Comparison of ENCODE assay signal across 12 cellular contexts in the genomic region with DNA sequence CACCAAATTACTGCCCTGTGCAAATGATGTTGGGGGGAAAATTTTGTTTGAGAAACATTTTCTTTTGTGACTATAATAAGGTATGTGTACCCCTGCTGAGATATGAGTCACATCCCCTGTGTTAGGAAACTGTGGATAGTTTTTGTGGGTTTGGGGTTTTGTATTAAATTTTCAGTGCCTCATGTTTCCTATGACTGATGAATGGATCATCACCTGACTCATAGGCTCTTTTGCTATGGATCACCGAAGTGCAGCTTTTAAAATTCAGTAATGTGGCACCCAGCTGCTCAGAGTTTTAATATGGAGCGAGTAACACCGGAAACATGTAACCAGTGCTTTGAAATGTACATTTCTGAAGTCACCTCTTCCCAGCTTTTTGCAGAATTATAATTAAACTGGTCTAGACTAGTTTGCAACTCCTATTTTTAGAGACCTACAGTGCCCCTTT.
A peak's percentile ranks its signal among the peaks of the same experiment; 100 is the strongest.
DNase-seq lines count a peak whose midpoint lies in the region; ATAC-seq, FAIRE-seq and TF ChIP-seq lines count a peak whose summit lies in the region.
"Had no signal": no experiment of that assay in that cellular context is flagged by ENCODE, and none has a peak within 500 bp of the region (broad histone marks: within the 10 kb centered on the region; RNA-seq: fewer than 3 reads in every experiment).

No MANE protein-coding gene starts in this region.

- peaks cover 10% of the 10 kb centered on the region for H3K4me1 Mint-ChIP-seq in activated CD4-positive, alpha-beta T cell treated with anti-CD3 and anti-CD28 coated beads, Interleukin-2, amount 10 ng/mL, durations not matched to agents 24 days and 14 days
- H3K4me1 Mint-ChIP-seq: activated CD4-positive, alpha-beta T cell treated with anti-CD3 and anti-CD28 coated beads, Interleukin-2, amount 10 ng/mL, durations not matched to agents 7 days and 5 days had no signal

- H3K36me3 ChIP-seq in mammary epithelial cell (ENCODE audit: insufficient read depth, low read length) (no peaks in the 10 kb centered on the region), skeletal muscle satellite cell (ENCODE audit: insufficient read depth, low read length) (no peaks in the 10 kb centered on the region), HepG2 (replicated peaks in 1 of 2; ENCODE audit: control insufficient read depth in 1 of 2, insufficient read depth in 2 of 2, low read length in 2 of 2) (no peaks in the 10 kb centered on the region), left lung (no peaks in the 10 kb centered on the region)
- H3K36me3 ChIP-seq: heart left ventricle had no signal

- in situ Hi-C loops in mammary epithelial cell (cut with MboI; ENCODE audit: low sequenced_read_pairs in 2 of 2) (no loop called here), HepG2 (cut with HindIII; ENCODE audit: extremely low pct_ligation_motif_present, low pct_unique_long_range_greater_than_20kb) (no loop called here)

- H3K27ac ChIP-seq in mammary epithelial cell (ENCODE audit: insufficient read depth, low read depth, low read length): peak overlapping the region; percentile 97
- no peak overlapping the region for H3K27ac ChIP-seq in HepG2 (ENCODE audit: extremely low read length, insufficient read depth, low read length)
- H3K27ac ChIP-seq in left lung: no peak overlapping the region

- 0% methylated on average over 3 of the region's 3 CpGs for WGBS in mammary epithelial cell (ENCODE audit: low coverage, missing lambda C conversion rate)
- WGBS in HepG2 (ENCODE audit: low lambda C conversion rate): 16% methylated on average over 3 of the region's 3 CpGs

- H3K4me3 Mint-ChIP-seq in activated CD4-positive, alpha-beta T cell treated with anti-CD3 and anti-CD28 coated beads, Interleukin-2, amount 10 ng/mL, durations not matched to agents 24 days and 14 days: no peak overlapping the region
- H3K4me3 Mint-ChIP-seq: activated CD4-positive, alpha-beta T cell treated with anti-CD3 and anti-CD28 coated beads, Interleukin-2, amount 10 ng/mL, durations not matched to agents 7 days and 5 days; CD8-positive, alpha-beta T cell had no signal

- dilution Hi-C loops in mammary epithelial cell (cut with HindIII; ENCODE audit: low sequenced_read_pairs): no loop called here

- H3K9me3 Mint-ChIP-seq in activated CD4-positive, alpha-beta T cell treated with anti-CD3 and anti-CD28 coated beads, Interleukin-2, amount 10 ng/mL, durations not matched to agents 24 days and 14 days: peaks cover 4% of the 10 kb centered on the region
- H3K9me3 Mint-ChIP-seq: activated CD4-positive, alpha-beta T cell treated with anti-CD3 and anti-CD28 coated beads, Interleukin-2, amount 10 ng/mL, durations not matched to agents 7 days and 5 days; CD8-positive, alpha-beta T cell had no signal

- H3K9ac ChIP-seq in mammary epithelial cell (ENCODE audit: insufficient read depth, low read length): peak overlapping the region; percentile 55
- peak overlapping the region; percentile 85 for H3K9ac ChIP-seq in skeletal muscle satellite cell (ENCODE audit: low read depth, low read length)
- H3K9ac ChIP-seq in HepG2 (ENCODE audit: insufficient read depth, low read depth, low read length): no peak overlapping the region

- BruUV-seq in mammary epithelial cell (replicated peaks; lab: Mats Ljungman, UMichigan) (no TSS peak), HepG2 (replicated peaks; lab: Mats Ljungman, UMichigan) (no TSS peak)

- H4K20me1 ChIP-seq in mammary epithelial cell (ENCODE audit: insufficient read depth, low read length): no peaks in the 10 kb centered on the region
- H4K20me1 ChIP-seq in HepG2 (ENCODE audit: insufficient read depth, low read length): no peaks in the 10 kb centered on the region

- no peaks in the 10 kb centered on the region for H3K79me2 ChIP-seq in mammary epithelial cell (ENCODE audit: insufficient read depth, low read length)
- no peaks in the 10 kb centered on the region for H3K79me2 ChIP-seq in HepG2 (ENCODE audit: insufficient read depth, low read length)

- H3K4me3 ChIP-seq in mammary epithelial cell (replicated peaks in 1 of 3; ENCODE audit: insufficient read depth in 1 of 3, low read depth in 2 of 3, low read length in 3 of 3) (no peak overlapping the region), skeletal muscle satellite cell (ENCODE audit: low read length) (no peak overlapping the region), HepG2 (replicated peaks in 1 of 3; ENCODE audit: insufficient read depth in 1 of 3, low read depth in 2 of 3, low read length in 3 of 3) (no peak overlapping the region), left lung (no peak overlapping the region)
- H3K4me3 ChIP-seq: heart left ventricle had no signal

- intact Hi-C loops in activated CD4-positive, alpha-beta T cell treated with anti-CD3 and anti-CD28 coated beads, Interleukin-2, amount 10 ng/mL, durations not matched to agents 24 days and 14 days (cut with micrococcal nuclease): loop anchor here (1.0 to 5.0 kb wide), 3 partner anchors 10 to 100 kb away; no protein-coding TSS in a partner anchor
- intact Hi-C loops in mammary epithelial cell (cut with micrococcal nuclease): loop anchor here (1.0 kb wide), 3 partner anchors 13 to 55 kb away; no protein-coding TSS in a partner anchor
- intact Hi-C loops in HepG2 (cut with micrococcal nuclease; ENCODE audit: unreplicated experiment): no loop called here
- intact Hi-C loops in left lung (cut with DNase I): no loop called here

- no peak for TF ChIP-seq RAD21 in HepG2 (CRISPR knock-in tag; IDR thresholded peaks at IDR 0.05)

- no peak for TF ChIP-seq EP300 in HepG2 (IDR thresholded peaks at IDR 0.05; ENCODE audit: low read depth in 2 of 2, low read length in 2 of 2)
- no peak for TF ChIP-seq EP300 in HepG2 (CRISPR knock-in tag; IDR thresholded peaks at IDR 0.05; ENCODE audit: borderline replicate concordance)

- H3K27me3 Mint-ChIP-seq in activated CD4-positive, alpha-beta T cell treated with anti-CD3 and anti-CD28 coated beads, Interleukin-2, amount 10 ng/mL, durations not matched to agents 24 days and 14 days: peaks cover 7% of the 10 kb centered on the region

- peak overlapping the region; percentile 10 for H3K27ac Mint-ChIP-seq in activated CD4-positive, alpha-beta T cell treated with anti-CD3 and anti-CD28 coated beads, Interleukin-2, amount 10 ng/mL, durations not matched to agents 24 days and 14 days
- H3K27ac Mint-ChIP-seq: activated CD4-positive, alpha-beta T cell treated with anti-CD3 and anti-CD28 coated beads, Interleukin-2, amount 10 ng/mL, durations not matched to agents 7 days and 5 days; CD8-positive, alpha-beta T cell had no signal

- H3K36me3 Mint-ChIP-seq in activated CD4-positive, alpha-beta T cell treated with anti-CD3 and anti-CD28 coated beads, Interleukin-2, amount 10 ng/mL, durations not matched to agents 24 days and 14 days (ENCODE audit: low read depth): no peaks in the 10 kb centered on the region
- H3K36me3 Mint-ChIP-seq: CD8-positive, alpha-beta T cell had no signal

- POLR2A ChIA-PET in HepG2 (lab: Yijun Ruan, JAX): no interaction called here

- no peak for TF ChIP-seq CTCF in mammary epithelial cell (conservative IDR thresholded peaks at IDR 0.05 in 1 of 2, IDR thresholded peaks at IDR 0.05 in 1 of 2; ENCODE audit: extremely low read depth in 1 of 2, insufficient read depth in 1 of 2, low read depth in 1 of 2, low read length in 2 of 2)
- TF ChIP-seq CTCF in HepG2 (CRISPR knock-in tag; IDR thresholded peaks at IDR 0.05): no peak
- no peak for TF ChIP-seq CTCF in left lung (IDR thresholded peaks at IDR 0.05)

- DNase-seq in activated CD4-positive, alpha-beta T cell treated with anti-CD3 and anti-CD28 coated beads, Interleukin-2, amount 10 ng/mL, durations not matched to agents 24 days and 14 days: no peak
- DNase-seq in activated CD4-positive, alpha-beta T cell treated with anti-CD3 and anti-CD28 coated beads, Interleukin-2, amount 50 U/mL, for 4 hours: no peak
- DNase-seq in NCI-H460 (ENCODE audit: extremely low read depth, low read depth) (peak; percentile 53), mammary epithelial cell (peak; percentile 98), HepG2 (ENCODE audit: low spot score) (no peak), left lung (no peak)
- DNase-seq: activated CD4-positive, alpha-beta T cell treated with anti-CD3 and anti-CD28 coated beads, Interleukin-2, amount 10 ng/mL, durations not matched to agents 7 days and 5 days; CD8-positive, alpha-beta T cell; heart left ventricle; NCI-H1417 had no signal

- no peak for TF ChIP-seq POLR2A in HepG2 (IDR thresholded peaks at IDR 0.05; ENCODE audit: insufficient read depth in 1 of 2, low read depth in 2 of 2, low read length in 2 of 2)

- H3K9me3 ChIP-seq in mammary epithelial cell (replicated peaks; ENCODE audit: insufficient read depth, low read length) (no peaks in the 10 kb centered on the region), skeletal muscle satellite cell (replicated peaks; ENCODE audit: low read length) (no peaks in the 10 kb centered on the region), HepG2 (ENCODE audit: low read length) (no peaks in the 10 kb centered on the region), left lung (no peaks in the 10 kb centered on the region)
- H3K9me3 ChIP-seq: heart left ventricle had no signal

- peaks cover 31% of the 10 kb centered on the region for H3K4me1 ChIP-seq in mammary epithelial cell (ENCODE audit: insufficient read depth, low read length)
- peaks cover 48% of the 10 kb centered on the region for H3K4me1 ChIP-seq in skeletal muscle satellite cell (ENCODE audit: control insufficient read depth, insufficient read depth, low read length)
- H3K4me1 ChIP-seq in HepG2 (ENCODE audit: insufficient read depth, low read length): no peaks in the 10 kb centered on the region
- no peaks in the 10 kb centered on the region for H3K4me1 ChIP-seq in left lung
- H3K4me1 ChIP-seq: heart left ventricle had no signal

- H3K27me3 ChIP-seq in mammary epithelial cell (ENCODE audit: insufficient read depth, low read length) (no peaks in the 10 kb centered on the region), skeletal muscle satellite cell (ENCODE audit: control insufficient read depth, insufficient read depth, low read length) (no peaks in the 10 kb centered on the region), HepG2 (ENCODE audit: control insufficient read depth in 1 of 2, insufficient read depth in 2 of 2, low read length in 2 of 2) (no peaks in the 10 kb centered on the region; a peak in 1 of 5 replicates), left lung (peaks cover 22 to 33% of the 10 kb centered on the region in 2 donors)

- no peak overlapping the region for H2AFZ ChIP-seq in mammary epithelial cell (ENCODE audit: low read depth, low read length)
- H2AFZ ChIP-seq in HepG2 (ENCODE audit: low read length): no peak overlapping the region

- ATAC-seq in HepG2 (no peak), left lung (no peak), GM19035 (IDR thresholded peaks at IDR 0.05; ENCODE audit: unreplicated experiment) (no peak)
- ATAC-seq: CD8-positive, alpha-beta T cell had no signal

- H3K4me2 ChIP-seq in mammary epithelial cell (ENCODE audit: insufficient read depth, low read depth, low read length) (no peak overlapping the region), skeletal muscle satellite cell (ENCODE audit: low read length) (peak overlapping the region; percentile 24), HepG2 (ENCODE audit: low read depth, low read length) (no peak overlapping the region)

- CTCF ChIA-PET in mammary epithelial cell (lab: Charles Lee; ENCODE audit: low non-redundant PET) (no interaction called here), HepG2 (lab: Yijun Ruan, JAX; ENCODE audit: low intra/inter-chr PET ratio, low total read pairs) (no interaction called here)

- FAIRE-seq in HepG2 (lab: Jason Lieb, UNC): no peak

TF ChIP-seq in HepG2, 621 proteins besides CTCF, POLR2A, EP300 and RAD21 (continues in another document):
- no peak for TF ChIP-seq ZMYM4 (CRISPR knock-in tag; IDR thresholded peaks at IDR 0.05)

Comparison
In these comparisons a context has a peak if more than half of its experiments do, and no peak if none do; other contexts are left out.
1. DNase-seq: peak in NCI-H460 (single experiment) and mammary epithelial cell (single experiment); none in activated CD4-positive, alpha-beta T cell treated with anti-CD3 and anti-CD28 coated beads, Interleukin-2, amount 10 ng/mL, durations not matched to agents 24 days and 14 days (single experiment), activated CD4-positive, alpha-beta T cell treated with anti-CD3 and anti-CD28 coated beads, Interleukin-2, amount 50 U/mL, for 4 hours (0 of 2), HepG2 (single experiment) and left lung (0 of 2).
2. intact Hi-C loops: an anchor here in activated CD4-positive, alpha-beta T cell treated with anti-CD3 and anti-CD28 coated beads, Interleukin-2, amount 10 ng/mL, durations not matched to agents 24 days and 14 days (1.0 to 5.0 kb wide) and mammary epithelial cell (1.0 kb wide); none called in HepG2 and left lung.